Comparison of ENCODE assay signal across 8 cellular contexts in the genomic region with DNA sequence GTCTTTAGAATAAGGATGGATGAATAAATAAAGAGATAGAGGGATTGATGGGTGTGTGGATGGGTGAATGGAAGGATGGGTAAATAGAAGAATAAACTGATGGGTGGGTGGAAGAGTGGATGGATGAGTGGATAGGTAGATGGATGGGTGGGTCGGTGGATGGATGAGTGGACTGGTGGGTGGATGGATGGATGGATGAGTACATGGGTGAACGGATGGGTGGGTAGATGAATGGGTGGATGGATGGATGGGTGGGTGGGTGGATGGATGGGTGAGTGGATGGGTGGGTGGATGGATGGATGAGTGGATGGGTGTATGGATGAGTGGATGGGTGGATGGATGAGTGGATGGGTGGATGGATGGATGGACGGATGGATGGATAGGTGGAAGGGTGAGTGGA.
"Had no signal": no experiment of that assay in that cellular context is flagged by ENCODE, and none has a peak within 500 bp of the region (broad histone marks: within the 10 kb centered on the region; RNA-seq: fewer than 3 reads in every experiment).

No MANE protein-coding gene starts in this region.

- H3K36me3 ChIP-seq: HAP-1 had no signal

- ATAC-seq: HCT116, K562 had no signal

- H3K4me1 ChIP-seq: HAP-1 had no signal

- H3K27ac ChIP-seq: GM23248 had no signal

- DNase-seq: GM23248, GOT3, H7, IMR-90, KG1 had no signal

- H3K4me3 ChIP-seq: GM23248, HAP-1, K562 had no signal

- H3K9me3 ChIP-seq: HAP-1 had no signal
